ENCODE assay signal across 1 cellular context in the genomic region with DNA sequence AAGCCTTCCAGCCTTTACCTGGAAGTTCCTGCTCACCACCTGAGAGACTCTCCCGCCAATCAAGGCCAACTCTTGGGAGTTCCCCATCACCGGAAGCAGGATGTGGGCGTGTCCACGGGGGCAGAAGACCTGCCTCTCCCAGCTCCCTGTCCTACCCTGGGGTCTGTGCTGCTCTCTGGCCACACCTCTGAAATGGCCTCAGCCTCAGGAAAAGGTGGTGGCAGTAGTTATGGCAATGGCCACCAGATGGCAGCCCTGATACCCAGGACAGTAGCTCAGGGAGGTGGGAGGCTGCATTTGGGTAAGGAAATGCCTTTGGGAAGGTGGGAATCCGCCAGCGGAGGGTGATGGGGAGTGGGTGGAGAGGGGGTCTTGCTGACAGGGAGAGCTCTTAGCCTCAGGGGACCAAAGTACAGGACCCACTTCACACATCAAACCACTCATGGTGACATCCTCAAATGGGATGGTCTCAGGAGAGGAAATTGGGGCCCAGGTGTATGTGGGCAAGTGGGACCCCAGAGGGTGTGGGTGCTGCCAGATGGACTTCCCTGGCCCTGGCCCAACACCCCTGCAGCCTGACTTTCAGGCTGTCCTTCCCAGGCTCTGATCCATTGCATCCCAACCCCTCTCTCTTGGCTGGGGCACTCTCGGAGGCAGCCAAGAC.
A peak's percentile ranks its signal among the peaks of the same experiment; 100 is the strongest.
TF ChIP-seq lines count a peak whose summit lies in the region.

No MANE protein-coding gene starts in this region.

TF ChIP-seq in HepG2, 621 proteins besides CTCF, POLR2A, EP300 and RAD21:
- TF ChIP-seq, protein P1, sequence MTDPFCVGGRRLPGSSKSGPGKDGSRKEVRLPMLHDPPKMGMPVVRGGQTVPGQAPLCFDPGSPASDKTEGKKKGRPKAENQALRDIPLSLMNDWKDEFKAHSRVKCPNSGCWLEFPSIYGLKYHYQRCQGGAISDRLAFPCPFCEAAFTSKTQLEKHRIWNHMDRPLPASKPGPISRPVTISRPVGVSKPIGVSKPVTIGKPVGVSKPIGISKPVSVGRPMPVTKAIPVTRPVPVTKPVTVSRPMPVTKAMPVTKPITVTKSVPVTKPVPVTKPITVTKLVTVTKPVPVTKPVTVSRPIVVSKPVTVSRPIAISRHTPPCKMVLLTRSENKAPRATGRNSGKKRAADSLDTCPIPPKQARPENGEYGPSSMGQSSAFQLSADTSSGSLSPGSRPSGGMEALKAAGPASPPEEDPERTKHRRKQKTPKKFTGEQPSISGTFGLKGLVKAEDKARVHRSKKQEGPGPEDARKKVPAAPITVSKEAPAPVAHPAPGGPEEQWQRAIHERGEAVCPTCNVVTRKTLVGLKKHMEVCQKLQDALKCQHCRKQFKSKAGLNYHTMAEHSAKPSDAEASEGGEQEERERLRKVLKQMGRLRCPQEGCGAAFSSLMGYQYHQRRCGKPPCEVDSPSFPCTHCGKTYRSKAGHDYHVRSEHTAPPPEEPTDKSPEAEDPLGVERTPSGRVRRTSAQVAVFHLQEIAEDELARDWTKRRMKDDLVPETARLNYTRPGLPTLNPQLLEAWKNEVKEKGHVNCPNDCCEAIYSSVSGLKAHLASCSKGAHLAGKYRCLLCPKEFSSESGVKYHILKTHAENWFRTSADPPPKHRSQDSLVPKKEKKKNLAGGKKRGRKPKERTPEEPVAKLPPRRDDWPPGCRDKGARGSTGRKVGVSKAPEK (CRISPR knock-in tag; IDR thresholded peaks at IDR 0.05; ENCODE audit: borderline replicate concordance), result 0 out of 2 replicates have a peak, but pooled peaks have one; percentile 29
- TF ChIP-seq SALL1 (CRISPR knock-in tag; IDR thresholded peaks at IDR 0.05) (0 out of 2 replicates have a peak, but pooled peaks have one; percentile 42), RBFOX2 (IDR thresholded peaks at IDR 0.05; ENCODE audit: low read depth, low read length) (no peak), ZNF484 (CRISPR knock-in tag; IDR thresholded peaks at IDR 0.05; ENCODE audit: borderline replicate concordance, low read depth) (no peak), XRCC5 (optimal IDR thresholded peaks at IDR 0.05; ENCODE audit: low read length) (peak; percentile 56), YY1 (IDR thresholded peaks at IDR 0.05; ENCODE audit: insufficient read depth, insufficient replicate concordance, low read depth, low read length) (peak; percentile 29), KLF16 (CRISPR knock-in tag; IDR thresholded peaks at IDR 0.05) (0 out of 4 replicates have a peak, but pooled peaks of 1 of the 2 experiments have one; percentile 21), ZFP36L2 (CRISPR knock-in tag; IDR thresholded peaks at IDR 0.05) (no peak), STAG1 (CRISPR knock-in tag; IDR thresholded peaks at IDR 0.05) (peak; percentile 84), ERF (CRISPR knock-in tag; IDR thresholded peaks at IDR 0.05) (peak; percentile 18; the same call in 1 of the 2 replicates), ZNF605 (CRISPR knock-in tag; IDR thresholded peaks at IDR 0.05) (no peak), SMC3 (IDR thresholded peaks at IDR 0.05; ENCODE audit: low read length) (peak; percentile 95)
- TF ChIP-seq, protein P2, sequence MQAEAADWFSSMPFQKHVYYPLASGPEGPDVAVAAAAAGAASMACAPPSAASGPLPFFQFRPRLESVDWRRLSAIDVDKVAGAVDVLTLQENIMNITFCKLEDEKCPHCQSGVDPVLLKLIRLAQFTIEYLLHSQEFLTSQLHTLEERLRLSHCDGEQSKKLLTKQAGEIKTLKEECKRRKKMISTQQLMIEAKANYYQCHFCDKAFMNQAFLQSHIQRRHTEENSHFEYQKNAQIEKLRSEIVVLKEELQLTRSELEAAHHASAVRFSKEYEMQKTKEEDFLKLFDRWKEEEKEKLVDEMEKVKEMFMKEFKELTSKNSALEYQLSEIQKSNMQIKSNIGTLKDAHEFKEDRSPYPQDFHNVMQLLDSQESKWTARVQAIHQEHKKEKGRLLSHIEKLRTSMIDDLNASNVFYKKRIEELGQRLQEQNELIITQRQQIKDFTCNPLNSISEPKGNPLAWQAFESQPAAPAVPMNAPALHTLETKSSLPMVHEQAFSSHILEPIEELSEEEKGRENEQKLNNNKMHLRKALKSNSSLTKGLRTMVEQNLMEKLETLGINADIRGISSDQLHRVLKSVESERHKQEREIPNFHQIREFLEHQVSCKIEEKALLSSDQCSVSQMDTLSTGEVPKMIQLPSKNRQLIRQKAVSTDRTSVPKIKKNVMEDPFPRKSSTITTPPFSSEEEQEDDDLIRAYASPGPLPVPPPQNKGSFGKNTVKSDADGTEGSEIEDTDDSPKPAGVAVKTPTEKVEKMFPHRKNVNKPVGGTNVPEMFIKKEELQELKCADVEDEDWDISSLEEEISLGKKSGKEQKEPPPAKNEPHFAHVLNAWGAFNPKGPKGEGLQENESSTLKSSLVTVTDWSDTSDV (CRISPR knock-in tag; IDR thresholded peaks at IDR 0.05), result 0 out of 2 replicates have a peak, but pooled peaks have one; percentile 22
- TF ChIP-seq, protein P3, sequence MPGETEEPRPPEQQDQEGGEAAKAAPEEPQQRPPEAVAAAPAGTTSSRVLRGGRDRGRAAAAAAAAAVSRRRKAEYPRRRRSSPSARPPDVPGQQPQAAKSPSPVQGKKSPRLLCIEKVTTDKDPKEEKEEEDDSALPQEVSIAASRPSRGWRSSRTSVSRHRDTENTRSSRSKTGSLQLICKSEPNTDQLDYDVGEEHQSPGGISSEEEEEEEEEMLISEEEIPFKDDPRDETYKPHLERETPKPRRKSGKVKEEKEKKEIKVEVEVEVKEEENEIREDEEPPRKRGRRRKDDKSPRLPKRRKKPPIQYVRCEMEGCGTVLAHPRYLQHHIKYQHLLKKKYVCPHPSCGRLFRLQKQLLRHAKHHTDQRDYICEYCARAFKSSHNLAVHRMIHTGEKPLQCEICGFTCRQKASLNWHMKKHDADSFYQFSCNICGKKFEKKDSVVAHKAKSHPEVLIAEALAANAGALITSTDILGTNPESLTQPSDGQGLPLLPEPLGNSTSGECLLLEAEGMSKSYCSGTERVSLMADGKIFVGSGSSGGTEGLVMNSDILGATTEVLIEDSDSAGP (CRISPR knock-in tag; IDR thresholded peaks at IDR 0.05; ENCODE audit: borderline replicate concordance), result peak; percentile 16; the same call in 1 of the 2 replicates
- TF ChIP-seq, protein P4, sequence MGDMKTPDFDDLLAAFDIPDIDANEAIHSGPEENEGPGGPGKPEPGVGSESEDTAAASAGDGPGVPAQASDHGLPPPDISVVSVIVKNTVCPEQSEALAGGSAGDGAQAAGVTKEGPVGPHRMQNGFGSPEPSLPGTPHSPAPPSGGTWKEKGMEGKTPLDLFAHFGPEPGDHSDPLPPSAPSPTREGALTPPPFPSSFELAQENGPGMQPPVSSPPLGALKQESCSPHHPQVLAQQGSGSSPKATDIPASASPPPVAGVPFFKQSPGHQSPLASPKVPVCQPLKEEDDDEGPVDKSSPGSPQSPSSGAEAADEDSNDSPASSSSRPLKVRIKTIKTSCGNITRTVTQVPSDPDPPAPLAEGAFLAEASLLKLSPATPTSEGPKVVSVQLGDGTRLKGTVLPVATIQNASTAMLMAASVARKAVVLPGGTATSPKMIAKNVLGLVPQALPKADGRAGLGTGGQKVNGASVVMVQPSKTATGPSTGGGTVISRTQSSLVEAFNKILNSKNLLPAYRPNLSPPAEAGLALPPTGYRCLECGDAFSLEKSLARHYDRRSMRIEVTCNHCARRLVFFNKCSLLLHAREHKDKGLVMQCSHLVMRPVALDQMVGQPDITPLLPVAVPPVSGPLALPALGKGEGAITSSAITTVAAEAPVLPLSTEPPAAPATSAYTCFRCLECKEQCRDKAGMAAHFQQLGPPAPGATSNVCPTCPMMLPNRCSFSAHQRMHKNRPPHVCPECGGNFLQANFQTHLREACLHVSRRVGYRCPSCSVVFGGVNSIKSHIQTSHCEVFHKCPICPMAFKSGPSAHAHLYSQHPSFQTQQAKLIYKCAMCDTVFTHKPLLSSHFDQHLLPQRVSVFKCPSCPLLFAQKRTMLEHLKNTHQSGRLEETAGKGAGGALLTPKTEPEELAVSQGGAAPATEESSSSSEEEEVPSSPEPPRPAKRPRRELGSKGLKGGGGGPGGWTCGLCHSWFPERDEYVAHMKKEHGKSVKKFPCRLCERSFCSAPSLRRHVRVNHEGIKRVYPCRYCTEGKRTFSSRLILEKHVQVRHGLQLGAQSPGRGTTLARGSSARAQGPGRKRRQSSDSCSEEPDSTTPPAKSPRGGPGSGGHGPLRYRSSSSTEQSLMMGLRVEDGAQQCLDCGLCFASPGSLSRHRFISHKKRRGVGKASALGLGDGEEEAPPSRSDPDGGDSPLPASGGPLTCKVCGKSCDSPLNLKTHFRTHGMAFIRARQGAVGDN (CRISPR knock-in tag; IDR thresholded peaks at IDR 0.05), result peak; percentile 24; the same call in 1 of the 2 replicates
- TF ChIP-seq, protein P5, sequence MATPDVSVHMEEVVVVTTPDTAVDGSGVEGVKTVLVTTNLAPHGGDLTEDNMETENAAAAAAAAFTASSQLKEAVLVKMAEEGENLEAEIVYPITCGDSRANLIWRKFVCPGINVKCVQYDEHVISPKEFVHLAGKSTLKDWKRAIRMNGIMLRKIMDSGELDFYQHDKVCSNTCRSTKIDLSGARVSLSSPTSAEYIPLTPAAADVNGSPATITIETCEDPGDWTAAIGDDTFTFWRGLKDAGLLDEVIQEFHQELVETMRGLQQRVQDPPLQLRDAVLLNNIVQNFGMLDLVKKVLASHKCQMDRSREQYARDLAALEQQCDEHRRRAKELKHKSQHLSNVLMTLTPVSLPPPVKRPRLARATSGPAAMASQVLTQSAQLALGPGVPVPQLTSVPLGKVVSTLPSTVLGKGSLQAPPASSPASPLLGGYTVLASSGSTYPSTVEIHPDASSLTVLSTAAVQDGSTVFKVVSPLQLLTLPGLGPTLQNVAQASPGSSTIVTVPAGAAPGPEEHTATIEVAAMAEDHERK (CRISPR knock-in tag; IDR thresholded peaks at IDR 0.05; ENCODE audit: low read depth), result no peak
